8 cellular contexts compared by ENCODE assay signal in the genomic region with DNA sequence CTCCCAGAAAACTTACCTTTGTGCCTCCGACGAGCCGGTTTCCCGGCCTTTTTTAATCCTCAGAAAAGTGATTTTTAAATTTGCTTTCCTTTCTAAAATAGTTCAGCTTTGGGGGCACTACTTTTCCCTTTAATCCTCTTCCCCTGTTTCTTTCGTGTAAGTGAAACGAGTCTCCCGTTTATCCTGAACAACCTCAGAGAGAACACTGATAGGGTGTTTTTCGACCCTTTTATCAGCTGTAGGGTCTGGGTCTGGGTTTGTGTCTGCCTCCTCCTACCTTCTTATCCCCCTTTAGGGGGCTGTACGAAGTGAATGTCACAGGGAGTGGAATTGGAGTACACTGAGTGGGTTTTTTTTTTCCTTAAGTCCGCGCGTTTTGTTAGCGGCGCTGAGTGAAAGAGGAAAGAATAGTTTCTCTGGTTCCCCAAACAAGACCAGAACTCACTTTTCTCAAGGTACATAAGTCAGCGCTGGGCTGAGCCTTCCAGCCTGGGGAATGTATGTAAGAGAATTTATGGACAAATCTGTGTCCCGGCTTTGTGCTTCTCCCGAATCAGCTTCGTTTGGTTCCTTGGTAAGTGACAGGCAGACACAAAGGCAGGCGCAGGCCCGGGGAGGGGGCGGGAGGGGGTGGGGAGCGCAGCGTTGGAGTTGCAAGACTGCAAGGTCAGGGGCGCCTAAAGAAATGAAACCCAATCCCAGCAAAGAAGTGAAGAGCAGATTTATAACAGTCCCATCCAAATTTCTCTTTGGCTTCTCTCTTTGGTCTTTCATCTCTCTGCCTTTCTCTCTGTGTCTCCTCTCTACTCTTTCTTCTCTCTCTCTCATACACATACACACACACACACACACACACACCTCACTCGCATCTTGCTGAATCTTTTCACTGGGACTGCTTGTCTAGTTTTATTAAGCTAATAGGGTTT. TPM values are rescaled to one million over a fixed set of nuclear protein-coding genes. Genes with fewer than 3 reads are reported as not detected.
DNase-seq lines count a peak whose midpoint lies in the region; ATAC-seq, FAIRE-seq and TF ChIP-seq lines count a peak whose summit lies in the region.

No MANE protein-coding gene starts in this region.

- no peak overlapping the region for H2BK20ac ChIP-seq in H1 (ENCODE audit: low read length)

- H2BK12ac ChIP-seq in H1 (ENCODE audit: low read depth, low read length), result no peak overlapping the region

- H3K27ac Mint-ChIP-seq in activated CD4-positive, alpha-beta memory T cell treated with anti-CD3 and anti-CD28 coated beads for 36 hours, result peak overlapping the region; percentile 99
- peak overlapping the region; percentile 99 for H3K27ac Mint-ChIP-seq in memory B cell

- H3K23ac ChIP-seq in H1 (ENCODE audit: insufficient read length), result no peak overlapping the region

- no peak overlapping the region for H3K14ac ChIP-seq in H1 (ENCODE audit: insufficient read length)

- TF ChIP-seq RAD21 in H1 (IDR thresholded peaks at IDR 0.05 in 1 of 2, conservative IDR thresholded peaks at IDR 0.05 in 1 of 2; ENCODE audit: low read depth in 2 of 2, low read length in 2 of 2), result no peak

- H3K9me3 ChIP-seq in H1 (ENCODE audit: insufficient read depth in 2 of 2, low read depth in 1 of 2, low read length in 1 of 2) (no peaks in the 10 kb centered on the region), stomach (no peaks in the 10 kb centered on the region)

- peaks cover 3 to 7% of the 10 kb centered on the region in 2 experiments for H4K20me1 ChIP-seq in H1 (replicated peaks in 1 of 2; ENCODE audit: control insufficient read depth in 1 of 2, insufficient read depth in 2 of 2, low read length in 2 of 2)

- no peak overlapping the region for H3K56ac ChIP-seq in H1 (replicated peaks; ENCODE audit: insufficient read length, low read depth, low read length)

- TF ChIP-seq CTCF in NB4 (IDR thresholded peaks at IDR 0.05; ENCODE audit: low read depth, low read length), result no peak
- TF ChIP-seq CTCF in H1 (IDR thresholded peaks at IDR 0.05; ENCODE audit: control extremely low read depth in 1 of 3, insufficient read depth in 1 of 3, low read depth in 1 of 3, low read length in 3 of 3), result no peak
- TF ChIP-seq CTCF in stomach (IDR thresholded peaks at IDR 0.05), result no peak

- H3K79me2 ChIP-seq in H1 (ENCODE audit: control insufficient read depth in 1 of 2, insufficient read depth in 2 of 2, low read length in 2 of 2), result no peaks in the 10 kb centered on the region

- no peaks in the 10 kb centered on the region for H3K36me3 ChIP-seq in H1 (ENCODE audit: control insufficient read depth in 2 of 4, insufficient read depth in 4 of 4, low read length in 3 of 4)
- no peaks in the 10 kb centered on the region for H3K36me3 ChIP-seq in stomach

- no peak overlapping the region; the same call in 1 of the 2 replicates for H3K18ac ChIP-seq in H1 (ENCODE audit: extremely low read depth, low read length)

- peak overlapping the region; percentile 85 to 96 for H3K4me2 ChIP-seq in H1 (ENCODE audit: insufficient read depth in 1 of 2, low read depth in 2 of 2, low read length in 2 of 2)

- peaks cover 24 to 74% (median 60%) of the 10 kb centered on the region in 4 experiments for H3K27me3 ChIP-seq in H1 (replicated peaks in 1 of 4; ENCODE audit: control insufficient read depth in 3 of 4, extremely low read depth in 1 of 4, insufficient read depth in 3 of 4, low read length in 3 of 4)
- H3K27me3 ChIP-seq in stomach, result no peaks in the 10 kb centered on the region

- H3K23me2 ChIP-seq in H1 (ENCODE audit: low read depth, low read length), result peaks cover 13% of the 10 kb centered on the region

- TF ChIP-seq POLR2A in NB4 (IDR thresholded peaks at IDR 0.05; ENCODE audit: extremely low read depth, insufficient read length) (no peak), H1 (IDR thresholded peaks at IDR 0.05; ENCODE audit: control extremely low read depth in 1 of 2, low read depth in 2 of 2, low read length in 2 of 2) (no peak), stomach (IDR thresholded peaks at IDR 0.05) (no peak)

- no peak overlapping the region for H2BK15ac ChIP-seq in H1 (ENCODE audit: low read length)

- TF ChIP-seq EP300 in H1 (IDR thresholded peaks at IDR 0.05; ENCODE audit: borderline replicate concordance in 1 of 2, low read depth in 2 of 2, low read length in 2 of 2), result no peak
- TF ChIP-seq EP300 in stomach (IDR thresholded peaks at IDR 0.05), result no peak

- H3K9me3 Mint-ChIP-seq in activated CD4-positive, alpha-beta memory T cell treated with anti-CD3 and anti-CD28 coated beads for 36 hours, result no peaks in the 10 kb centered on the region
- no peaks in the 10 kb centered on the region for H3K9me3 Mint-ChIP-seq in memory B cell

- ATAC-seq in memory B cell (ENCODE audit: low read depth) (no peak), HG03571 (IDR thresholded peaks at IDR 0.05; ENCODE audit: unreplicated experiment) (no peak)

- H2AFZ ChIP-seq in H1 (ENCODE audit: low read length), result peak overlapping the region; percentile 98

- no peak overlapping the region for H2AK5ac ChIP-seq in H1 (ENCODE audit: low read depth, low read length)

- H4K8ac ChIP-seq in H1 (ENCODE audit: extremely low read depth, insufficient read depth, low read length), result no peak overlapping the region

- H3K27ac ChIP-seq in H1 (ENCODE audit: low read depth, low read length) (no peak overlapping the region), stomach (peak overlapping the region; percentile 75 to 93 (median 90))

- no peak overlapping the region for H3K4ac ChIP-seq in H1 (replicated peaks; ENCODE audit: insufficient read length, low read depth, low read length)

- no peaks in the 10 kb centered on the region for H3K27me3 Mint-ChIP-seq in activated CD4-positive, alpha-beta memory T cell treated with anti-CD3 and anti-CD28 coated beads for 36 hours
- no peaks in the 10 kb centered on the region for H3K27me3 Mint-ChIP-seq in memory B cell

- DNase-seq in NCI-H1417 (lab: John Stamatoyannopoulos, UW), result peak; percentile 13 to 84 (median 71)
- no peak for DNase-seq in NCI-H1417 treated with DMSO at 0.1 percent for 48 hours (lab: John Stamatoyannopoulos, UW)
- DNase-seq in NB4 (ENCODE audit: low read depth), result peak; percentile 65
- DNase-seq in activated CD4-positive, alpha-beta memory T cell treated with anti-CD3 and anti-CD28 coated beads for 36 hours, result peak; percentile 56
- no peak for DNase-seq in H1 (ENCODE audit: low read depth in 1 of 2, low spot score in 2 of 2)
- peak; percentile 5 to 25 for DNase-seq in memory B cell (ENCODE audit: low spot score in 2 of 2)
- DNase-seq in stomach, result peak; percentile 32

- POLR2A ChIA-PET in activated CD4-positive, alpha-beta memory T cell treated with anti-CD3 and anti-CD28 coated beads for 36 hours (lab: Charles Lee), result interaction anchor here (0.6 to 2.4 kb wide), 6 partner anchors 10 to 385 kb away, joined by 3 to 19 read pairs (median 5); partner anchors contain the start of gene PPA2
- POLR2A ChIA-PET in H1 (lab: Charles Lee; ENCODE audit: partially characterized antibody), result interaction anchor here (0.6 to 1.8 kb wide), 5 partner anchors 8 to 957 kb away, joined by 3 to 9 read pairs (median 3); partner anchors contain the start of gene PPA2

- H3K4me3 ChIP-seq in NB4 (ENCODE audit: low read depth, low read length) (peak overlapping the region; percentile 99), H1 (ENCODE audit: extremely low read depth in 1 of 4, insufficient read depth in 2 of 4, low read depth in 3 of 4, low read length in 4 of 4) (peak overlapping the region; percentile 85 to 91 (median 88)), stomach (peak overlapping the region; percentile 77 to 88 (median 80))

- FAIRE-seq in H1 (lab: Jason Lieb, UNC), result no peak

- H3K4me1 Mint-ChIP-seq in activated CD4-positive, alpha-beta memory T cell treated with anti-CD3 and anti-CD28 coated beads for 36 hours (ENCODE audit: low read depth), result peaks cover 35% of the 10 kb centered on the region
- H3K4me1 Mint-ChIP-seq in memory B cell, result peaks cover 23% of the 10 kb centered on the region

- CTCF ChIA-PET in activated CD4-positive, alpha-beta memory T cell treated with anti-CD3 and anti-CD28 coated beads for 36 hours (lab: Charles Lee), result interaction anchor here (0.6 to 2.1 kb wide), 5 partner anchors 39 to 561 kb away, joined by 3 to 19 read pairs (median 4); partner anchors contain the start of genes GSTCD, INTS12 and PPA2
- CTCF ChIA-PET in H1 (lab: Charles Lee; ENCODE audit: partially characterized antibody), result interaction anchor here (0.7 to 1.2 kb wide), 4 partner anchors 15 to 314 kb away, joined by 3 read pairs; no protein-coding TSS in a partner anchor

- H3K4me1 ChIP-seq in H1 (replicated peaks in 1 of 4; ENCODE audit: control insufficient read depth in 3 of 4, insufficient read depth in 4 of 4, low read length in 3 of 4) (peaks cover 0 to 3% (median 0%) of the 10 kb centered on the region in 4 experiments; a peak in 2 of 7 replicates), stomach (peaks cover 6 to 55% (median 33%) of the 10 kb centered on the region in 4 donors)

- 4% methylated on average over 24 of the region's 25 CpGs; no CpG with 5 or more reads in 1 of the 2 experiments for WGBS in H1 (ENCODE audit: extremely low coverage in 1 of 2, insufficient coverage in 1 of 2, insufficient read length in 1 of 2, insufficient replicate concordance in 2 of 2, low coverage in 1 of 2, low lambda C conversion rate in 2 of 2, missing lambda C conversion rate in 1 of 2), 2 experiments
- WGBS in stomach, 5 donors, result 0 to 1% (median 0%) methylated on average over 25 of the region's 25 CpGs

- no peak overlapping the region for H4K5ac ChIP-seq in H1 (ENCODE audit: insufficient read length, low read depth, low read length)

- H2BK120ac ChIP-seq in H1 (replicated peaks; ENCODE audit: low read depth, low read length), result no peak overlapping the region

- no peaks in the 10 kb centered on the region for H3K79me1 ChIP-seq in H1 (ENCODE audit: low read depth, low read length)

- intact Hi-C loops in activated CD4-positive, alpha-beta memory T cell treated with anti-CD3 and anti-CD28 coated beads for 36 hours (cut with micrococcal nuclease), result loop anchor here (1.0 to 5.0 kb wide), 4 partner anchors 41 to 1170 kb away; partner anchors contain the start of genes AIMP1, GSTCD, INTS12 and TBCK
- intact Hi-C loops in stomach (cut with DNase I; ENCODE audit: low total_unique reads), result no loop called here

- peak overlapping the region in 2 of 4 experiments; percentile 8 to 74; a peak in 4 of 7 replicates for H3K9ac ChIP-seq in H1 (replicated peaks in 1 of 4; ENCODE audit: extremely low read depth in 1 of 4, low read depth in 3 of 4, low read length in 3 of 4)

- no peak overlapping the region for H4K91ac ChIP-seq in H1 (replicated peaks; ENCODE audit: insufficient read length, low read length)

- H2BK5ac ChIP-seq in H1 (ENCODE audit: low read depth, low read length), result no peak overlapping the region

- H3K36me3 Mint-ChIP-seq in activated CD4-positive, alpha-beta memory T cell treated with anti-CD3 and anti-CD28 coated beads for 36 hours, result peaks cover 11% of the 10 kb centered on the region
- H3K36me3 Mint-ChIP-seq in memory B cell, result no peaks in the 10 kb centered on the region

- peak overlapping the region; percentile 99 for H3K4me3 Mint-ChIP-seq in activated CD4-positive, alpha-beta memory T cell treated with anti-CD3 and anti-CD28 coated beads for 36 hours
- peak overlapping the region; percentile 94 for H3K4me3 Mint-ChIP-seq in memory B cell

RNA-seq across cellular contexts. Expression of gene TET2, which starts 0.8 kb away (rescaled TPM):
- total RNA-seq in activated CD4-positive, alpha-beta memory T cell treated with anti-CD3 and anti-CD28 coated beads for 36 hours, result 10 to 100 TPM; 30.2 to 30.6 TPM
- total RNA-seq in H1 (2021; fragmentation: NEBNext Ultra II Directional; extraction: Animal tissue kit (Norgen Biotek cat#: 25700)), result 1.9 and 2.6 TPM in 2 replicates
- polyA plus RNA-seq in H1 (2011; rRNA removed) (0.39 and 1.0 TPM in 2 replicates), stomach (1 to 10 TPM; 1.7 to 2.7 (median 2.3) TPM)
- 0.74 TPM for polyA plus RNA-seq in H1 (2011; cell fraction: cytosol; rRNA removed)
- 1.2 TPM for polyA plus RNA-seq in H1 (2011; cell fraction: nucleus; rRNA removed)
- 0.80 to 1.4 TPM (median 0.95 TPM) in 4 replicates for polyA plus RNA-seq in H1 (2012, experiment 1 of 2)
- 0.03 TPM for polyA plus RNA-seq in H1 (2012, experiment 2 of 2)
- 0.71 TPM for polyA plus RNA-seq in H1 (2013, experiment 1 of 2)
- polyA plus RNA-seq in H1 (2013, experiment 2 of 2), result 0.57 TPM
- 6.8 and 9.3 TPM in 2 replicates for polyA minus RNA-seq in H1 (2011; rRNA and poly(A)+ RNA removed)
- 1.8 TPM for polyA minus RNA-seq in H1 (2011; cell fraction: cytosol; rRNA and poly(A)+ RNA removed)
- polyA minus RNA-seq in H1 (2011; cell fraction: nucleus; rRNA and poly(A)+ RNA removed), result 21.6 TPM
- total RNA-seq in stomach, result 10 to 100 TPM; 20.3 to 30.3 (median 26.3) TPM

Comparison
In these comparisons a context has a peak if more than half of its experiments do, and no peak if none do; other contexts are left out.
1. DNase-seq: peak in NCI-H1417 (3 of 3), NB4 (single experiment), activated CD4-positive, alpha-beta memory T cell treated with anti-CD3 and anti-CD28 coated beads for 36 hours (single experiment), memory B cell (2 of 2) and stomach (single experiment); none in NCI-H1417 treated with DMSO at 0.1 percent for 48 hours (single experiment) and H1 (0 of 2).
2. Peak in every context shown above with its lines, with median percentiles within 50 percentile points of each other: H3K4me3 ChIP-seq.